In the genomic region with DNA sequence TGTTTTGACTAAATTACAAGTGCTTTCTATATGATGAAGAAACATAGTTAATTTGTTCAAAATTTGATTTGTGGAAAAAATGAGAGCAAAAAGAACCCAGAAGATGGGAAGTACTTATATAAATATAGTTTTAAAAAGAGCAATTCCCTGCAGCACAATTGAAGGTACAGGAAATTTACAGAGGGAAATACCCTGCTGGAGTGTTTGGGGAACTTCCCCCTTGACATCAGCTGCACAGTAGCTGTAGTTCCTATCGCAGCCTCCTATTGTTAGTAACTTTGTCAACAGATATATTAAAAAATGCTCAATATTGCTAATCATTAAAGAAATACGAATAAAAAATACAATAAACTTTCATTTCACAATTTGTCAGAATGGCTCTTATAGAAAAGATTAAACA, we compare ENCODE assay signal across 12 cellular contexts.
A peak's percentile ranks its signal among the peaks of the same experiment; 100 is the strongest.
DNase-seq lines count a peak whose midpoint lies in the region; ATAC-seq lines count a peak whose summit lies in the region.
"Had no signal": no experiment of that assay in that cellular context is flagged by ENCODE, and none has a peak within 500 bp of the region (broad histone marks: within the 10 kb centered on the region; RNA-seq: fewer than 3 reads in every experiment).

No MANE protein-coding gene starts in this region.

- ATAC-seq in GM19351 (IDR thresholded peaks at IDR 0.05; ENCODE audit: unreplicated experiment) (peak; percentile 79), HG03045 (IDR thresholded peaks at IDR 0.05; ENCODE audit: unreplicated experiment) (peak; percentile 65)

- DNase-seq in CD1c-positive myeloid dendritic cell (ENCODE audit: extremely low spot score) (peak; percentile 44), dermis blood vessel endothelial cell (peak; percentile 51), occipital lobe (lab: John Stamatoyannopoulos, UW) (no peak), NCI-H2196 (lab: John Stamatoyannopoulos, UW; ENCODE audit: unreplicated experiment) (no peak), hepatic stellate cell (ENCODE audit: low spot score) (no peak)
- no peak for DNase-seq in activated naive CD4-positive, alpha-beta T cell treated with Interleukin-2 at 50 U/mL for 16 hours
- DNase-seq: AML-193, KG1, NCI-H524 treated with DMSO at 0.1 percent for 48 hours, retina had no signal

Comparison
In these comparisons a context has a peak if more than half of its experiments do, and no peak if none do; other contexts are left out.
1. DNase-seq: peak in CD1c-positive myeloid dendritic cell (single experiment) and dermis blood vessel endothelial cell (single experiment); none in activated naive CD4-positive, alpha-beta T cell treated with Interleukin-2 at 50 U/mL for 16 hours (single experiment), occipital lobe (single experiment), NCI-H2196 (single experiment) and hepatic stellate cell (single experiment).